In the genomic region with DNA sequence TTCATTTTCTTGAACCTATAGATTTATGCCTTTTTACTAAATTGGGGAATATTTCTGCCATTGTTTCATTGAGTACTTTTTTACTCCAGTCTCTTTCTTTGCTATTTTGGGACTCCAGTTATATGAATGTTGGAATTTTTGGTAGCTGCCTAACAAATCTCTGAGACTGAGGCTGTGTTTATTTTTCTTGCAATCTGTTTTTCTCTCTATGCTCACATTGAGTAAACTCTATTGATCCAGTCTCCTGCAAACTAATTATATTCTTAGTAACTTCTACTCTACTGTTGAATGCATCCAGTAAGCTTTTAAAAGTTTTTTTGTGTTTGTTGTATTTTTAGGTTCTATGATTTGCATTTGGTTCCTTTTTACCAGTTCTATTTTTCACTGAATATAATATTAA, we compare ENCODE assay signal across 7 cellular contexts.
"Had no signal": no experiment of that assay in that cellular context is flagged by ENCODE, and none has a peak within 500 bp of the region (broad histone marks: within the 10 kb centered on the region; RNA-seq: fewer than 3 reads in every experiment).

No MANE protein-coding gene starts in this region.

- H3K27ac Mint-ChIP-seq: GM23338, H9, IgD-negative memory B cell had no signal

- H2AFZ ChIP-seq: GM23338 had no signal

- H3K4me3 Mint-ChIP-seq: GM23338, H9, IgD-negative memory B cell had no signal

- DNase-seq: H9, HCEC 1CT had no signal

- H3K4me1 Mint-ChIP-seq: GM23338, H9, IgD-negative memory B cell had no signal

- ATAC-seq: GM23338 had no signal

- H3K36me3 Mint-ChIP-seq: IgD-negative memory B cell had no signal

- H3K4me3 ChIP-seq: GM23338 had no signal

- FAIRE-seq: H1, H54, HTR-8/SVneo had no signal

- H3K4me2 ChIP-seq: GM23338 had no signal
